In the genomic region with DNA sequence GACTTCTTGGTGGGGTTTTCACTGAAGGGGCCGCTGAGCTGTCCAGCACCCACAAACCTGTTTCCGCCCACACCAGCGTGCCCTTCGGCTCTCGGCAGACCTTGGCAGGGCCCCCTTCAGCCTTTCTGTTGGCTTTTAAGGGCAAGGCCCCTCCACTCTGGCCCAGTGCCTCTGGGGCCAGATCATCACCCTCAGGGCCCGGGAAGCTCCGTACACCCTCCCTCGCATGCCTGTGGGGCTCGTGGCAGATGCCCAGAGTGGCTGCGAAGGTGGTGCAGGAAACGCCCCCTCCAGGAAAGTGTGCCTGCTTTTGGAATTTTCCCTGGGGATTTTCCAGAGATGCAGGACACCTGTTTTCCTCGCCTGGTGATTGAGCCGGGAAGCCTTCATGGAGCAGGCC, we compare ENCODE assay signal across 29 cellular contexts. TPM values are rescaled to one million over a fixed set of nuclear protein-coding genes. Genes with fewer than 3 reads are reported as not detected.
"Had no signal": no experiment of that assay in that cellular context is flagged by ENCODE, and none has a peak within 500 bp of the region (broad histone marks: within the 10 kb centered on the region; RNA-seq: fewer than 3 reads in every experiment).

No MANE protein-coding gene starts in this region.

- H3K9me3 ChIP-seq: esophagus squamous epithelium, gastroesophageal sphincter, left ventricle myocardium inferior, ovary, spleen, thoracic aorta, transverse colon had no signal

- FAIRE-seq: colon, keratinocyte had no signal

- H3K9me3 Mint-ChIP-seq: immature natural killer cell; naive thymus-derived CD4-positive, alpha-beta T cell; stimulated activated memory B cell treated with anti-CD40 and anti-IgM and Interleukin-4, amounts not matched to agents 10 μg/mL and 1 μg/mL and 100 μg/mL, for 72 hours; stimulated activated naive CD8-positive, alpha-beta T cell treated with anti-CD3 and anti-CD28 coated beads, Interleukin-15, amount 100 ng/mL, for 72 hours had no signal

- H3K4me3 Mint-ChIP-seq: immature natural killer cell; naive thymus-derived CD4-positive, alpha-beta T cell; stimulated activated memory B cell treated with anti-CD40 and anti-IgM and Interleukin-4, amounts not matched to agents 10 μg/mL and 1 μg/mL and 100 μg/mL, for 72 hours; stimulated activated naive CD8-positive, alpha-beta T cell treated with anti-CD3 and anti-CD28 coated beads, Interleukin-15, amount 100 ng/mL, for 72 hours had no signal

- H3K36me3 ChIP-seq: gastroesophageal sphincter, left ventricle myocardium inferior, ovary, thoracic aorta, transverse colon had no signal

- H3K27ac ChIP-seq: esophagus squamous epithelium, left ventricle myocardium inferior, ovary, spleen, thoracic aorta, transverse colon had no signal

- H3K27me3 ChIP-seq: esophagus squamous epithelium, gastroesophageal sphincter, ovary, spleen, transverse colon had no signal

- H3K27ac Mint-ChIP-seq: immature natural killer cell; naive thymus-derived CD4-positive, alpha-beta T cell; stimulated activated memory B cell treated with anti-CD40 and anti-IgM and Interleukin-4, amounts not matched to agents 10 μg/mL and 1 μg/mL and 100 μg/mL, for 72 hours; stimulated activated naive CD8-positive, alpha-beta T cell treated with anti-CD3 and anti-CD28 coated beads, Interleukin-15, amount 100 ng/mL, for 72 hours had no signal

- DNase-seq: cerebellar nuclear complex; dermis blood vessel endothelial cell; esophagus squamous epithelium; foreskin fibroblast; glutamatergic neuron; immature natural killer cell; left ventricle myocardium inferior; mesendoderm; naive thymus-derived CD4-positive, alpha-beta T cell; ovary; spleen; stimulated activated CD4-positive, alpha-beta T cell treated with anti-CD3 and anti-CD28 coated beads, Interleukin-15, amount 100 ng/mL, for 24 hours; stimulated activated CD4-positive, alpha-beta T cell treated with anti-CD3 and anti-CD28 coated beads, Interleukin-1b, Interleukin-23, amount 100 ng/mL, for 48 hours; stimulated activated CD4-positive, alpha-beta T cell treated with anti-CD3 and anti-CD28 coated beads, Interleukin-4, amount 100 ng/mL, for 24 hours; stimulated activated naive CD8-positive, alpha-beta T cell treated with anti-CD3 and anti-CD28 coated beads, Interleukin-15, amount 100 ng/mL, for 72 hours; transverse colon had no signal

- H3K27me3 Mint-ChIP-seq: naive thymus-derived CD4-positive, alpha-beta T cell; stimulated activated memory B cell treated with anti-CD40 and anti-IgM and Interleukin-4, amounts not matched to agents 10 μg/mL and 1 μg/mL and 100 μg/mL, for 72 hours; stimulated activated naive CD8-positive, alpha-beta T cell treated with anti-CD3 and anti-CD28 coated beads, Interleukin-15, amount 100 ng/mL, for 72 hours had no signal

- H3K36me3 Mint-ChIP-seq: immature natural killer cell had no signal

- ATAC-seq: gastroesophageal sphincter; naive thymus-derived CD4-positive, alpha-beta T cell; sciatic nerve; stimulated activated memory B cell treated with anti-CD40 and anti-IgM and Interleukin-4, amounts not matched to agents 10 μg/mL and 1 μg/mL and 100 μg/mL, for 72 hours; stimulated activated naive CD8-positive, alpha-beta T cell treated with anti-CD3 and anti-CD28 coated beads, Interleukin-15, amount 100 ng/mL, for 72 hours had no signal

- H3K4me3 ChIP-seq: esophagus squamous epithelium, gastroesophageal sphincter, left ventricle myocardium inferior, lung, ovary, spleen, thoracic aorta, transverse colon had no signal

- H3K4me1 ChIP-seq: gastroesophageal sphincter had no signal

RNA-seq across cellular contexts. Expression of gene NKX1-2, which starts 18.8 kb away (rescaled TPM):
- total RNA-seq: dermis blood vessel endothelial cell; epithelial cell of proximal tubule; left ventricle myocardium inferior; mononuclear cell; naive thymus-derived CD4-positive, alpha-beta T cell; posterior vena cava; renal cortical epithelial cell; sciatic nerve; skeletal muscle tissue; spleen; thoracic aorta; transverse colon; ureter had no signal
- polyA plus RNA-seq: immature natural killer cell; naive thymus-derived CD4-positive, alpha-beta T cell; ovary; spleen had no signal
